In genomic region chr14:22510527-22511110, GRCh38 we compare ENCODE assay signal across 9 cellular contexts.
A peak's percentile ranks its signal among the peaks of the same experiment; 100 is the strongest.
DNase-seq lines count a peak whose midpoint lies in the region; ATAC-seq and TF ChIP-seq lines count a peak whose summit lies in the region.
"Had no signal": no experiment of that assay in that cellular context is flagged by ENCODE, and none has a peak within 500 bp of the region (broad histone marks: within the 10 kb centered on the region; RNA-seq: fewer than 3 reads in every experiment).

No MANE protein-coding gene starts in this region.

- H3K4me1 ChIP-seq in rectal smooth muscle tissue (ENCODE audit: control insufficient read depth, insufficient read depth, low read length) (peaks cover 24% of the 10 kb centered on the region), gastrocnemius medialis (peaks cover 14 to 17% of the 10 kb centered on the region in 2 donors)

- ATAC-seq in HG03354 (IDR thresholded peaks at IDR 0.05; ENCODE audit: poor library complexity, severe bottlenecking, unreplicated experiment) (no peak), GM21423 (IDR thresholded peaks at IDR 0.05; ENCODE audit: unreplicated experiment) (no peak), gastrocnemius medialis (no peak)

- H3K4me3 ChIP-seq in rectal smooth muscle tissue (ENCODE audit: low read length) = no peak overlapping the region
- H3K4me3 ChIP-seq in gastrocnemius medialis = no peak overlapping the region

- in situ Hi-C loops in gastrocnemius medialis (cut with MboI; ENCODE audit: low sequenced_read_pairs in 4 of 4) = no loop called here

- TF ChIP-seq CTCF in gastrocnemius medialis (IDR thresholded peaks at IDR 0.05 in 4 of 5, conservative IDR thresholded peaks at IDR 0.05 in 1 of 5) = no peak

- intact Hi-C loops in gastrocnemius medialis (cut with DNase I; ENCODE audit: low total_unique reads) = no loop called here

- DNase-seq in GM04503 (ENCODE audit: low read depth) (peak; percentile 82), M059J (ENCODE audit: low read depth) (peak; percentile 9), dermis blood vessel endothelial cell (peak; percentile 43), gastrocnemius medialis (no peak)
- DNase-seq: kidney, NCI-H1417 treated with DMSO at 0.1 percent for 48 hours had no signal

- H3K27ac ChIP-seq in rectal smooth muscle tissue (ENCODE audit: low read depth, low read length) (peak overlapping the region; percentile 63), gastrocnemius medialis (no peak overlapping the region)

- H3K27me3 ChIP-seq in rectal smooth muscle tissue (ENCODE audit: control insufficient read depth, insufficient read depth, low read length) (no peaks in the 10 kb centered on the region), gastrocnemius medialis (no peaks in the 10 kb centered on the region)

- H3K9ac ChIP-seq in rectal smooth muscle tissue (ENCODE audit: low read length) = no peak overlapping the region

- TF ChIP-seq POLR2A in gastrocnemius medialis (IDR thresholded peaks at IDR 0.05) = no peak

- no peaks in the 10 kb centered on the region for H3K9me3 ChIP-seq in gastrocnemius medialis

- H3K36me3 ChIP-seq in rectal smooth muscle tissue (ENCODE audit: control insufficient read depth, insufficient read depth, low read length) = no peaks in the 10 kb centered on the region
- no peaks in the 10 kb centered on the region for H3K36me3 ChIP-seq in gastrocnemius medialis

Comparison
In these comparisons a context has a peak if more than half of its experiments do, and no peak if none do; other contexts are left out.
1. DNase-seq: peak in GM04503 (single experiment), M059J (single experiment) and dermis blood vessel endothelial cell (single experiment); none in gastrocnemius medialis (0 of 2).